In genomic region chr12:121053706-121054105, GRCh38 we compare ENCODE assay signal across 19 cellular contexts. TPM values are rescaled to one million over a fixed set of nuclear protein-coding genes. Genes with fewer than 3 reads are reported as not detected.
DNase-seq lines count a peak whose midpoint lies in the region; ATAC-seq and TF ChIP-seq lines count a peak whose summit lies in the region.
"Had no signal": no experiment of that assay in that cellular context is flagged by ENCODE, and none has a peak within 500 bp of the region (broad histone marks: within the 10 kb centered on the region; RNA-seq: fewer than 3 reads in every experiment).

No MANE protein-coding gene starts in this region.

- H3K27ac ChIP-seq in H9 (ENCODE audit: insufficient read length, low read depth, low read length) (no peak overlapping the region), endodermal cell (ENCODE audit: low read depth, low read length) (no peak overlapping the region), neural progenitor cell (no peak overlapping the region), gastrocnemius medialis (no peak overlapping the region)
- H3K27ac ChIP-seq: 22Rv1; A549; BLaER1 treated with 17β-estradiol and CSF1 and Interleukin-3, amounts not matched to agents 10 nM and 100 nM; C4-2B had no signal

- H3F3A ChIP-seq in neural progenitor cell (ENCODE audit: low read depth): no peaks in the 10 kb centered on the region

- H3K27me3 ChIP-seq in H9 (ENCODE audit: insufficient read depth, low read length) (no peaks in the 10 kb centered on the region), endodermal cell (ENCODE audit: control insufficient read depth, insufficient read depth, low read length, poor library complexity, severe bottlenecking) (no peaks in the 10 kb centered on the region), neural progenitor cell (no peaks in the 10 kb centered on the region), gastrocnemius medialis (no peaks in the 10 kb centered on the region)
- H3K27me3 ChIP-seq: BLaER1 treated with 17β-estradiol and CSF1 and Interleukin-3, amounts not matched to agents 10 nM and 100 nM had no signal

- no peak overlapping the region for H2BK12ac ChIP-seq in H9 (ENCODE audit: insufficient read length, low read depth, low read length)

- H3K18ac ChIP-seq in H9 (ENCODE audit: insufficient read length, low read depth, low read length): no peak overlapping the region

- H3K4me3 ChIP-seq in endodermal cell (ENCODE audit: low read length) (no peak overlapping the region), neural progenitor cell (no peak overlapping the region), gastrocnemius medialis (no peak overlapping the region)
- H3K4me3 ChIP-seq: A549; BLaER1 treated with 17β-estradiol and CSF1 and Interleukin-3, amounts not matched to agents 10 nM and 100 nM had no signal

- H4K5ac ChIP-seq in H9 (ENCODE audit: insufficient read length, low read depth, low read length): no peak overlapping the region

- no peak overlapping the region for H3K56ac ChIP-seq in H9 (ENCODE audit: insufficient read length, low read depth, low read length)

- no peak overlapping the region for H3T11ph ChIP-seq in H9 (ENCODE audit: low read length)

- H2BK20ac ChIP-seq in H9 (ENCODE audit: low read depth, low read length, poor library complexity, severe bottlenecking): no peak overlapping the region

- no peak overlapping the region for H3K4ac ChIP-seq in H9 (ENCODE audit: low read depth, low read length)

- intact Hi-C loops in gastrocnemius medialis (cut with DNase I; ENCODE audit: low total_unique reads): no loop called here

- no peaks in the 10 kb centered on the region for H3K79me1 ChIP-seq in H9 (ENCODE audit: insufficient read depth, low read depth, low read length, poor library complexity, severe bottlenecking)

- no peaks in the 10 kb centered on the region; the same call in 1 of the 2 replicates for H3K27me3 Mint-ChIP-seq in H9 (ENCODE audit: low read depth)
- H3K27me3 Mint-ChIP-seq in endodermal cell (ENCODE audit: insufficient read depth): peaks cover 3% of the 10 kb centered on the region
- H3K27me3 Mint-ChIP-seq in neural progenitor cell (ENCODE audit: insufficient read depth, low read depth): peaks cover 2% of the 10 kb centered on the region
- H3K27me3 Mint-ChIP-seq: CD4-positive, alpha-beta T cell had no signal

- no peaks in the 10 kb centered on the region for H3K79me2 ChIP-seq in H9 (ENCODE audit: insufficient read depth, low read length)
- no peaks in the 10 kb centered on the region for H3K79me2 ChIP-seq in neural progenitor cell (ENCODE audit: low read depth)

- H4K20me1 ChIP-seq in H9 (ENCODE audit: control insufficient read depth, insufficient read depth, insufficient read length) (no peaks in the 10 kb centered on the region), neural progenitor cell (ENCODE audit: low read depth) (no peaks in the 10 kb centered on the region)
- H4K20me1 ChIP-seq: BLaER1 treated with 17β-estradiol and CSF1 and Interleukin-3, amounts not matched to agents 10 nM and 100 nM had no signal

- H3K9me3 ChIP-seq in H9 (ENCODE audit: control insufficient read depth, low read depth, low read length) (no peaks in the 10 kb centered on the region), endodermal cell (ENCODE audit: control insufficient read depth, low read length) (no peaks in the 10 kb centered on the region), neural progenitor cell (ENCODE audit: low read depth) (no peaks in the 10 kb centered on the region), gastrocnemius medialis (no peaks in the 10 kb centered on the region)
- H3K9me3 ChIP-seq: A549; BLaER1 treated with 17β-estradiol and CSF1 and Interleukin-3, amounts not matched to agents 10 nM and 100 nM; Caco-2 had no signal

- H3K9me3 Mint-ChIP-seq in H9 (no peaks in the 10 kb centered on the region), endodermal cell (no peaks in the 10 kb centered on the region), neural progenitor cell (no peaks in the 10 kb centered on the region)
- H3K9me3 Mint-ChIP-seq: CD4-positive, alpha-beta T cell; CD8-positive, alpha-beta T cell had no signal

- ATAC-seq in left lobe of liver (no peak), gastrocnemius medialis (no peak), GM21717 (IDR thresholded peaks at IDR 0.05; ENCODE audit: unreplicated experiment) (no peak)
- ATAC-seq: A549; CD8-positive, alpha-beta T cell had no signal

- TF ChIP-seq POLR2A in gastrocnemius medialis (IDR thresholded peaks at IDR 0.05): no peak

- H2BK120ac ChIP-seq in H9 (ENCODE audit: low read depth, low read length, poor library complexity, severe bottlenecking): no peak overlapping the region

- no peak overlapping the region for H2AK5ac ChIP-seq in H9 (ENCODE audit: insufficient read length, low read length)

- peak; percentile 22 for DNase-seq in H9
- DNase-seq in endodermal cell: peak; percentile 34
- peak; percentile 22 for DNase-seq in left lobe of liver (ENCODE audit: low spot score)
- no peak for DNase-seq in neural progenitor cell (ENCODE audit: low spot score)
- no peak for DNase-seq in gastrocnemius medialis
- DNase-seq in NCI-H146 (lab: John Stamatoyannopoulos, UW): no peak
- DNase-seq: AML-193; Caco-2; Calu3; CD4-positive, alpha-beta T cell; DMS79 treated with DMSO at 0.1 percent for 48 hours; GF-D8 had no signal

- no CpG with 5 or more reads among the region's 11 CpGs for WGBS in H9 (ENCODE audit: extremely low coverage, insufficient read length, low lambda C conversion rate)
- WGBS in endodermal cell (ENCODE audit: insufficient coverage in 1 of 2, insufficient read length in 1 of 2), 2 experiments: 94 to 95% methylated on average over 10 to 11 of the region's 11 CpGs

- TF ChIP-seq CTCF in H9 (conservative IDR thresholded peaks at IDR 0.05) (no peak), endodermal cell (conservative IDR thresholded peaks at IDR 0.05) (no peak), neural progenitor cell (IDR thresholded peaks at IDR 0.05) (no peak), gastrocnemius medialis (IDR thresholded peaks at IDR 0.05 in 4 of 5, conservative IDR thresholded peaks at IDR 0.05 in 1 of 5) (no peak)

- no peak overlapping the region for H3K4me2 ChIP-seq in H9 (ENCODE audit: insufficient read depth, insufficient read length, low read length)
- H3K4me2 ChIP-seq in neural progenitor cell: no peak overlapping the region
- H3K4me2 ChIP-seq: A549; BLaER1 treated with 17β-estradiol and CSF1 and Interleukin-3, amounts not matched to agents 10 nM and 100 nM had no signal

- H4K8ac ChIP-seq in H9 (replicated peaks; ENCODE audit: insufficient read length, low read depth, low read length): no peak overlapping the region

- no peak overlapping the region for H2BK5ac ChIP-seq in H9 (ENCODE audit: insufficient read length, low read length)

- H2BK15ac ChIP-seq in H9 (ENCODE audit: low read depth, low read length): no peak overlapping the region

- H3K36me3 Mint-ChIP-seq in H9 (ENCODE audit: insufficient read depth in 1 of 3, low read depth in 3 of 3) (no peaks in the 10 kb centered on the region), endodermal cell (ENCODE audit: low read depth) (no peaks in the 10 kb centered on the region), neural progenitor cell (no peaks in the 10 kb centered on the region)
- H3K36me3 Mint-ChIP-seq: CD8-positive, alpha-beta T cell had no signal

- H3K23ac ChIP-seq in H9 (ENCODE audit: insufficient read length, low read depth, low read length): no peak overlapping the region

- H3K4me1 ChIP-seq in H9 (ENCODE audit: insufficient read depth, low read length) (no peaks in the 10 kb centered on the region), endodermal cell (ENCODE audit: control insufficient read depth, insufficient read depth, low read length) (no peaks in the 10 kb centered on the region), neural progenitor cell (no peaks in the 10 kb centered on the region), gastrocnemius medialis (no peaks in the 10 kb centered on the region)
- H3K4me1 ChIP-seq: A549; BLaER1 treated with 17β-estradiol and CSF1 and Interleukin-3, amounts not matched to agents 10 nM and 100 nM; Caco-2 had no signal

- H3K4me3 Mint-ChIP-seq in H9 (no peak overlapping the region), endodermal cell (no peak overlapping the region), neural progenitor cell (peak overlapping the region; percentile 28)
- H3K4me3 Mint-ChIP-seq: B cell; CD4-positive, alpha-beta T cell; CD8-positive, alpha-beta T cell had no signal

- H3K23me2 ChIP-seq in H9 (ENCODE audit: insufficient read length, low read depth, low read length, poor library complexity, severe bottlenecking): no peaks in the 10 kb centered on the region

- H3K27ac Mint-ChIP-seq in H9 (no peak overlapping the region), endodermal cell (no peak overlapping the region), neural progenitor cell (no peak overlapping the region)
- H3K27ac Mint-ChIP-seq: B cell; CD4-positive, alpha-beta T cell; CD8-positive, alpha-beta T cell had no signal

- H3K14ac ChIP-seq in H9 (ENCODE audit: insufficient read depth, low read length): no peak overlapping the region

- H3K4me1 Mint-ChIP-seq in H9 (no peaks in the 10 kb centered on the region), endodermal cell (no peaks in the 10 kb centered on the region), neural progenitor cell (no peaks in the 10 kb centered on the region)
- H3K4me1 Mint-ChIP-seq: B cell had no signal

- no peak overlapping the region for H4K91ac ChIP-seq in H9 (ENCODE audit: insufficient read length, low read depth, low read length)

- H3K9ac ChIP-seq in H9 (ENCODE audit: extremely low read depth, insufficient read length, low read length) (no peak overlapping the region), endodermal cell (ENCODE audit: extremely low read depth, low read length, poor library complexity, severe bottlenecking) (no peak overlapping the region), neural progenitor cell (no peak overlapping the region)
- H3K9ac ChIP-seq: BLaER1 treated with 17β-estradiol and CSF1 and Interleukin-3, amounts not matched to agents 10 nM and 100 nM had no signal

- in situ Hi-C loops in gastrocnemius medialis (cut with MboI; ENCODE audit: low sequenced_read_pairs in 4 of 4): no loop called here

- H3K36me3 ChIP-seq in endodermal cell (ENCODE audit: control insufficient read depth, insufficient read depth, low read length): no peaks in the 10 kb centered on the region
- no peaks in the 10 kb centered on the region for H3K36me3 ChIP-seq in neural progenitor cell
- H3K36me3 ChIP-seq in gastrocnemius medialis: no peaks in the 10 kb centered on the region
- H3K36me3 ChIP-seq: BLaER1 treated with 17β-estradiol and CSF1 and Interleukin-3, amounts not matched to agents 10 nM and 100 nM had no signal

- H2AFZ ChIP-seq in H9 (ENCODE audit: low read length): no peak overlapping the region
- no peak overlapping the region for H2AFZ ChIP-seq in neural progenitor cell (replicated peaks)

RNA-seq across cellular contexts. Expression of gene OASL, which starts 14.7 kb away (rescaled TPM):
- total RNA-seq in H9 (2021): not detected in 2 replicates
- total RNA-seq in endodermal cell: not detected
- not detected for polyA plus RNA-seq in endodermal cell (2013, experiment 1 of 2)
- polyA plus RNA-seq in endodermal cell (2013, experiment 2 of 2): not detected
- 2.5 TPM for total RNA-seq in left lobe of liver
- not detected in 2 replicates for total RNA-seq in neural progenitor cell (ENCODE audit: low replicate concordance)
- total RNA-seq in gastrocnemius medialis: under 1 TPM; 0.11 to 0.36 (median 0.19) TPM

RNA-seq across cellular contexts. Expression of gene C12orf43, which starts 37.4 kb away (rescaled TPM):
- 24.8 and 25.7 TPM in 2 replicates for total RNA-seq in H9 (2021)
- 10 to 100 TPM; 21.4 to 26.8 TPM for total RNA-seq in endodermal cell
- polyA plus RNA-seq in endodermal cell (2013, experiment 1 of 2): 16.8 TPM
- polyA plus RNA-seq in endodermal cell (2013, experiment 2 of 2): 16.8 TPM
- 8.0 TPM for total RNA-seq in left lobe of liver
- 12.8 and 18.8 TPM in 2 replicates for total RNA-seq in neural progenitor cell (ENCODE audit: low replicate concordance)
- 10 to 100 TPM in 1 of 4 donors, 1 to 10 TPM in 3; 2.9 to 13.2 (median 5.1) TPM for total RNA-seq in gastrocnemius medialis

Comparison
In these comparisons a context has a peak if more than half of its experiments do, and no peak if none do; other contexts are left out.
1. DNase-seq: peak in H9 (single experiment), endodermal cell (single experiment) and left lobe of liver (single experiment); none in neural progenitor cell (single experiment), gastrocnemius medialis (0 of 2) and NCI-H146 (single experiment).